Comparison of ENCODE assay signal across 1 cellular context in the genomic region with DNA sequence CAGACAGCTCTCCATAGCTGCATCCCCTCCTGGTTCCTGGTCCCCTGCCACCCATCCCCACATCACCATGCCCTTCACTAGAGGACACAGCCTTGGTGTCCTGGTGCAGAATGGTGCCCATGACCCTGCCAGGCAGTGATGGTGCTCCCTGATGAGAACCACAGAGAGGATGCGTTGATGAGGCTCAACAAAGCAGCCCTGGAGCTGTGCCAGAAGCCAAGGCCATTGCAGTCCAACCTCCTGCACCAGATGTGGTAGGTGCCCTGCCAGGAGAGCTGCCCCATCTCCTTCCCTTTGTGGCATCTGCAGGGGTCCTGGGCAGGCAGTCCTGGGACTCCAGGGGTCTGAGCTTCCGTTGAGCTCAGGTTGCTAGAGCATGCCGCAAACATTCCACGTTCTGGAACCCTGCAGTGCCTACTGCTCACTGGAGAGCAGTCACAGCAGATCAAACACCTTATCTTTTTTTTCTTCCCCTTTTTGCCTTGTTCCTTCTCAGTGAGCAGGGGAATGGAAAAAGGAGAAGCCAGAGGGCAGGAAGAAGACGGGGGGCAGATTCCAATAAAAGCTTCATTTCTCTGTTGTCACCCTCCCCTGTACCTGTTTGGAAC.
A peak's percentile ranks its signal among the peaks of the same experiment; 100 is the strongest.
TF ChIP-seq lines count a peak whose summit lies in the region.

No MANE protein-coding gene starts in this region.

TF ChIP-seq in HepG2, 621 proteins besides CTCF, POLR2A, EP300 and RAD21:
- 0 out of 2 replicates have a peak, but pooled peaks have one; percentile 54 for TF ChIP-seq ZNF263 (CRISPR knock-in tag; IDR thresholded peaks at IDR 0.05)
- no peak for TF ChIP-seq ATM (IDR thresholded peaks at IDR 0.05; ENCODE audit: borderline replicate concordance)
- TF ChIP-seq KAT8 (CRISPR knock-in tag; IDR thresholded peaks at IDR 0.05), result no peak
- TF ChIP-seq, protein P1, sequence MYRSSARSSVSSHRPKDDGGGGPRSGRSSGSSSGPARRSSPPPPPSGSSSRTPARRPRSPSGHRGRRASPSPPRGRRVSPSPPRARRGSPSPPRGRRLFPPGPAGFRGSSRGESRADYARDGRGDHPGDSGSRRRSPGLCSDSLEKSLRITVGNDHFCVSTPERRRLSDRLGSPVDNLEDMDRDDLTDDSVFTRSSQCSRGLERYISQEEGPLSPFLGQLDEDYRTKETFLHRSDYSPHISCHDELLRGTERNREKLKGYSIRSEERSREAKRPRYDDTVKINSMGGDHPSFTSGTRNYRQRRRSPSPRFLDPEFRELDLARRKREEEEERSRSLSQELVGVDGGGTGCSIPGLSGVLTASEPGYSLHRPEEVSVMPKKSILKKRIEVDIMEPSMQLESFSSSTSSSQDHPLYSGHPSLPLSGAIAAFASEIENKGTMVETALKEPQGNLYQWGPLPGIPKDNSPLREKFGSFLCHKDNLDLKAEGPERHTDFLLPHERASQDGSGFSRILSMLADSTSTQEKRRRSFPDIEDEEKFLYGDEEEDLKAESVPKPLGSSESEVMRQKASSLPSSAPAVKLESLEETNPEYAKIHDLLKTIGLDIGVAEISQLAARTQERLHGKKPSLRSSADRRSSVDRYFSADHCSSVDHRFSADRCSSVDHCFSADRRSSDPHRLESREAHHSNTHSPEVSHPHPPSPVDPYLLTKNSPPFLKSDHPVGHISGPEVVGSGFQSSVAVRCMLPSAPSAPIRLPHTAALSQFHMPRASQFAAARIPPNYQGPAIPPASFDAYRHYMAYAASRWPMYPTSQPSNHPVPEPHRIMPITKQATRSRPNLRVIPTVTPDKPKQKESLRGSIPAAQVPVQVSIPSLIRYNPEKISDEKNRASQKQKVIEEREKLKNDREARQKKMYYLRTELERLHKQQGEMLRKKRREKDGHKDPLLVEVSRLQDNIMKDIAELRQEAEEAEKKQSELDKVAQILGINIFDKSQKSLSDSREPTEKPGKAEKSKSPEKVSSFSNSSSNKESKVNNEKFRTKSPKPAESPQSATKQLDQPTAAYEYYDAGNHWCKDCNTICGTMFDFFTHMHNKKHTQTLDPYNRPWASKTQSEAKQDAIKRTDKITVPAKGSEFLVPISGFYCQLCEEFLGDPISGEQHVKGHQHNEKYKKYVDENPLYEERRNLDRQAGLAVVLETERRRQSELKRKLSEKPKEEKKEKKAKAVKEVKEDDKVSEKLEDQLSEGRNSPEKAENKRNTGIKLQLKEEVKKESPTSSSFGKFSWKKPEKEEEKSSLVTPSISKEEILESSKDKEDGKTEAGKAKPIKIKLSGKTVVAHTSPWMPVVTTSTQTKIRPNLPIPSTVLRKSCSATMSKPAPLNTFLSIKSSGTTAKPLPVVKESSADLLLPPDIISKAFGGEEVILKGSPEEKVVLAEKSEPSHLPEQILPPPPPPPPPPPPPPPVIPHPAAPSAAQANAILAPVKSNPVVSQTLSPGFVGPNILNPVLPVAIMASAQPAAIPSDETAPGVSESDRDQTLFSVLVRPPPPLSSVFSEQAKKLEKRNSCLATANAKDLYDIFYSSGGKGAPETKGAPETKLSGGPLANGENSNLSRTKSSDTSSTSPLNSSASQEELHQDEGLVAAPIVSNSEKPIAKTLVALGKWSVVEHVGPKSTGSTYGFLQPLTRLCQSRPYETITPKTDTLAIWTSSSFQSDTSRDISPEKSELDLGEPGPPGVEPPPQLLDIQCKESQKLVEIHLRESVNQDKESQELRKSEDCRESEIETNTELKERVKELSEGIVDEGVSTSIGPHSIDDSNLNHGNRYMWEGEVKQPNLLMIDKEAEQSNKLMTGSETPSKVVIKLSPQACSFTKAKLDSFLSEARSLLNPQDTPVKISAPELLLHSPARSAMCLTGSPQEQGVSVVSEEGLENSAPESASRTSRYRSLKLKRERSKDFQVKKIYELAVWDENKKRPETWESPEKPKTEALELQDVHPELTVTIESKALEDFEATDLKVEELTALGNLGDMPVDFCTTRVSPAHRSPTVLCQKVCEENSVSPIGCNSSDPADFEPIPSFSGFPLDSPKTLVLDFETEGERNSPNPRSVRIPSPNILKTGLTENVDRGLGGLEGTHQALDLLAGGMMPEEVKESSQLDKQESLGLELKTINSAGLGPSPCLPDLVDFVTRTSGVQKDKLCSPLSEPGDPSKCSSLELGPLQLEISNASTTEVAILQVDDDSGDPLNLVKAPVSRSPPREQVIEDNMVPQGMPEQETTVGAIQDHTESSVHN (CRISPR knock-in tag; IDR thresholded peaks at IDR 0.05), result no peak
- TF ChIP-seq, protein P2, sequence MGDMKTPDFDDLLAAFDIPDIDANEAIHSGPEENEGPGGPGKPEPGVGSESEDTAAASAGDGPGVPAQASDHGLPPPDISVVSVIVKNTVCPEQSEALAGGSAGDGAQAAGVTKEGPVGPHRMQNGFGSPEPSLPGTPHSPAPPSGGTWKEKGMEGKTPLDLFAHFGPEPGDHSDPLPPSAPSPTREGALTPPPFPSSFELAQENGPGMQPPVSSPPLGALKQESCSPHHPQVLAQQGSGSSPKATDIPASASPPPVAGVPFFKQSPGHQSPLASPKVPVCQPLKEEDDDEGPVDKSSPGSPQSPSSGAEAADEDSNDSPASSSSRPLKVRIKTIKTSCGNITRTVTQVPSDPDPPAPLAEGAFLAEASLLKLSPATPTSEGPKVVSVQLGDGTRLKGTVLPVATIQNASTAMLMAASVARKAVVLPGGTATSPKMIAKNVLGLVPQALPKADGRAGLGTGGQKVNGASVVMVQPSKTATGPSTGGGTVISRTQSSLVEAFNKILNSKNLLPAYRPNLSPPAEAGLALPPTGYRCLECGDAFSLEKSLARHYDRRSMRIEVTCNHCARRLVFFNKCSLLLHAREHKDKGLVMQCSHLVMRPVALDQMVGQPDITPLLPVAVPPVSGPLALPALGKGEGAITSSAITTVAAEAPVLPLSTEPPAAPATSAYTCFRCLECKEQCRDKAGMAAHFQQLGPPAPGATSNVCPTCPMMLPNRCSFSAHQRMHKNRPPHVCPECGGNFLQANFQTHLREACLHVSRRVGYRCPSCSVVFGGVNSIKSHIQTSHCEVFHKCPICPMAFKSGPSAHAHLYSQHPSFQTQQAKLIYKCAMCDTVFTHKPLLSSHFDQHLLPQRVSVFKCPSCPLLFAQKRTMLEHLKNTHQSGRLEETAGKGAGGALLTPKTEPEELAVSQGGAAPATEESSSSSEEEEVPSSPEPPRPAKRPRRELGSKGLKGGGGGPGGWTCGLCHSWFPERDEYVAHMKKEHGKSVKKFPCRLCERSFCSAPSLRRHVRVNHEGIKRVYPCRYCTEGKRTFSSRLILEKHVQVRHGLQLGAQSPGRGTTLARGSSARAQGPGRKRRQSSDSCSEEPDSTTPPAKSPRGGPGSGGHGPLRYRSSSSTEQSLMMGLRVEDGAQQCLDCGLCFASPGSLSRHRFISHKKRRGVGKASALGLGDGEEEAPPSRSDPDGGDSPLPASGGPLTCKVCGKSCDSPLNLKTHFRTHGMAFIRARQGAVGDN (CRISPR knock-in tag; IDR thresholded peaks at IDR 0.05), result no peak
- TF ChIP-seq JUND (CRISPR knock-in tag; IDR thresholded peaks at IDR 0.05), result no peak
TF ChIP-seq in HepG2: peak in this region for 1.
